14 cellular contexts compared by ENCODE assay signal in genomic region chr5:54837939-54838457, GRCh38.
"Had no signal": no experiment of that assay in that cellular context is flagged by ENCODE, and none has a peak within 500 bp of the region (broad histone marks: within the 10 kb centered on the region; RNA-seq: fewer than 3 reads in every experiment).

No MANE protein-coding gene starts in this region.

- H3K36me3 ChIP-seq: ascending aorta, transverse colon, WERI-Rb-1 had no signal

- H3K27me3 Mint-ChIP-seq: activated CD4-positive, alpha-beta T cell treated with anti-CD3 and anti-CD28 coated beads for 36 hours had no signal

- DNase-seq: activated CD4-positive, alpha-beta T cell treated with anti-CD3 and anti-CD28 coated beads for 36 hours; activated CD8-positive, alpha-beta memory T cell treated with anti-CD3 and anti-CD28 coated beads, Interleukin-2, amount 50 U/mL, for 48 hours; activated CD8-positive, alpha-beta T cell treated with anti-CD3 and anti-CD28 coated beads, Interleukin-2, amount 10 ng/mL, durations not matched to agents 7 days and 5 days; activated naive CD4-positive, alpha-beta T cell; left colon; mammary epithelial cell; T-helper 9 cell; transverse colon; WERI-Rb-1 had no signal

- H3K4me3 Mint-ChIP-seq: activated CD4-positive, alpha-beta T cell treated with anti-CD3 and anti-CD28 coated beads for 36 hours; activated CD8-positive, alpha-beta T cell treated with anti-CD3 and anti-CD28 coated beads, Interleukin-2, amount 10 ng/mL, durations not matched to agents 7 days and 5 days; activated T-helper 1 cell treated with anti-CD3 and anti-CD28 coated beads, Interleukin-12 subunit alpha, Interleukin-12 subunit beta, Interleukin-2, Interleukin-4 antibody, amounts not matched to agents 30 ng/mL and 10 ng/mL and 1 ng/mL, durations not matched to agents 14 hours and 24 hours and 36 hours; natural killer cell treated with Interleukin-12 subunit alpha and Interleukin-12 subunit beta and Interleukin-15 and Interleukin-18, amount 100 ng/mL, for 72 hours had no signal

- H3K36me3 Mint-ChIP-seq: natural killer cell treated with Interleukin-12 subunit alpha and Interleukin-12 subunit beta and Interleukin-15 and Interleukin-18, amount 100 ng/mL, for 72 hours had no signal

- H3K27me3 ChIP-seq: ascending aorta, transverse colon had no signal

- H3K27ac Mint-ChIP-seq: activated CD4-positive, alpha-beta T cell treated with anti-CD3 and anti-CD28 coated beads for 36 hours; activated CD8-positive, alpha-beta T cell treated with anti-CD3 and anti-CD28 coated beads, Interleukin-2, amount 10 ng/mL, durations not matched to agents 7 days and 5 days; activated T-helper 1 cell treated with anti-CD3 and anti-CD28 coated beads, Interleukin-12 subunit alpha, Interleukin-12 subunit beta, Interleukin-2, Interleukin-4 antibody, amounts not matched to agents 30 ng/mL and 10 ng/mL and 1 ng/mL, durations not matched to agents 14 hours and 24 hours and 36 hours; natural killer cell treated with Interleukin-12 subunit alpha and Interleukin-12 subunit beta and Interleukin-15 and Interleukin-18, amount 100 ng/mL, for 72 hours had no signal

- H3K9me3 Mint-ChIP-seq: activated T-helper 1 cell treated with anti-CD3 and anti-CD28 coated beads, Interleukin-12 subunit alpha, Interleukin-12 subunit beta, Interleukin-2, Interleukin-4 antibody, amounts not matched to agents 30 ng/mL and 10 ng/mL and 1 ng/mL, durations not matched to agents 14 hours and 24 hours and 36 hours; natural killer cell treated with Interleukin-12 subunit alpha and Interleukin-12 subunit beta and Interleukin-15 and Interleukin-18, amount 100 ng/mL, for 72 hours had no signal

- ATAC-seq: activated CD4-positive, alpha-beta T cell treated with anti-CD3 and anti-CD28 coated beads for 36 hours; activated CD8-positive, alpha-beta T cell treated with anti-CD3 and anti-CD28 coated beads, Interleukin-2, amount 10 ng/mL, durations not matched to agents 7 days and 5 days; esophagus mucosa; left colon; natural killer cell treated with Interleukin-12 subunit alpha and Interleukin-12 subunit beta and Interleukin-15 and Interleukin-18, amount 100 ng/mL, for 72 hours had no signal

- H3K9me3 ChIP-seq: ascending aorta, transverse colon had no signal

- H3K4me3 ChIP-seq: ascending aorta, skin epidermis, transverse colon had no signal

- H3K4me1 ChIP-seq: transverse colon had no signal

- H3K27ac ChIP-seq: ascending aorta, skin epidermis, transverse colon, WERI-Rb-1 had no signal
